Comparison of ENCODE assay signal across 8 cellular contexts in genomic region chr16:69476920-69477418, GRCh38. TPM values are rescaled to one million over a fixed set of nuclear protein-coding genes. Genes with fewer than 3 reads are reported as not detected.
DNase-seq lines count a peak whose midpoint lies in the region; ATAC-seq, FAIRE-seq and TF ChIP-seq lines count a peak whose summit lies in the region.

No MANE protein-coding gene starts in this region.

- peak overlapping the region; percentile 17 for H2AFZ ChIP-seq in keratinocyte (ENCODE audit: control insufficient read depth, low read length)

- CTCF ChIA-PET in AG04449 (lab: Yijun Ruan, JAX) = interaction anchor here (1.1 to 1.2 kb wide), 2 partner anchors 79 to 97 kb away, joined by 3 read pairs; no protein-coding TSS in a partner anchor

- H3K36me3 Mint-ChIP-seq in stimulated activated naive B cell treated with anti-CD40 and anti-IgM and Interleukin-4, amounts not matched to agents 10 μg/mL and 1 μg/mL and 100 μg/mL, for 72 hours = peaks cover 12 to 20% of the 10 kb centered on the region in 2 donors

- H4K20me1 ChIP-seq in keratinocyte (ENCODE audit: control insufficient read depth, extremely low read depth, insufficient read depth, low read length) = no peaks in the 10 kb centered on the region

- H3K9me1 ChIP-seq in keratinocyte (ENCODE audit: control insufficient read depth, extremely low read depth, insufficient read depth, low read length) = no peaks in the 10 kb centered on the region

- H3K36me3 ChIP-seq in adipocyte (ENCODE audit: control insufficient read depth, insufficient read depth, low read length, severe bottlenecking) (no peaks in the 10 kb centered on the region), keratinocyte (ENCODE audit: control insufficient read depth in 2 of 2, extremely low read depth in 1 of 2, insufficient read depth in 2 of 2, low read length in 2 of 2) (no peaks in the 10 kb centered on the region)

- peak overlapping the region; percentile 26 for H3K4me2 ChIP-seq in keratinocyte (ENCODE audit: control insufficient read depth, extremely low read depth, insufficient read depth, low read depth, low read length)

- TF ChIP-seq CTCF in AG04449 (IDR thresholded peaks at IDR 0.05; ENCODE audit: insufficient read depth, low read length, missing control alignments) (peak; percentile 0), keratinocyte (optimal IDR thresholded peaks at IDR 0.05 in 1 of 3, IDR thresholded peaks at IDR 0.05 in 1 of 3, conservative IDR thresholded peaks at IDR 0.05 in 1 of 3; ENCODE audit: extremely low read depth in 1 of 3, insufficient read depth in 2 of 3, low read length in 3 of 3) (no peak)

- H3K4me1 Mint-ChIP-seq in stimulated activated naive B cell treated with anti-CD40 and anti-IgM and Interleukin-4, amounts not matched to agents 10 μg/mL and 1 μg/mL and 100 μg/mL, for 72 hours = peaks cover 13 to 28% of the 10 kb centered on the region in 2 donors

- H3K4me3 ChIP-seq in AG04449 (ENCODE audit: low read depth, low read length) (no peak overlapping the region), adipocyte (ENCODE audit: low read length) (no peak overlapping the region), keratinocyte (ENCODE audit: control insufficient read depth in 2 of 3, extremely low read depth in 1 of 3, insufficient read depth in 2 of 3, low read depth in 1 of 3, low read length in 3 of 3) (no peak overlapping the region)

- H3K27me3 Mint-ChIP-seq in stimulated activated naive B cell treated with anti-CD40 and anti-IgM and Interleukin-4, amounts not matched to agents 10 μg/mL and 1 μg/mL and 100 μg/mL, for 72 hours = no peaks in the 10 kb centered on the region

- H3K9me3 ChIP-seq in adipocyte (ENCODE audit: control insufficient read depth, low read length) = no peaks in the 10 kb centered on the region
- H3K9me3 ChIP-seq in keratinocyte (ENCODE audit: control insufficient read depth, low read depth, low read length) = peaks cover 6% of the 10 kb centered on the region

- H3K9me3 Mint-ChIP-seq in stimulated activated naive B cell treated with anti-CD40 and anti-IgM and Interleukin-4, amounts not matched to agents 10 μg/mL and 1 μg/mL and 100 μg/mL, for 72 hours = peaks cover 0 to 3% of the 10 kb centered on the region in 2 donors

- H3K4me3 Mint-ChIP-seq in stimulated activated naive B cell treated with anti-CD40 and anti-IgM and Interleukin-4, amounts not matched to agents 10 μg/mL and 1 μg/mL and 100 μg/mL, for 72 hours = no peak overlapping the region

- H3K27ac Mint-ChIP-seq in stimulated activated naive B cell treated with anti-CD40 and anti-IgM and Interleukin-4, amounts not matched to agents 10 μg/mL and 1 μg/mL and 100 μg/mL, for 72 hours = no peak overlapping the region

- POLR2A ChIA-PET in AG04449 (lab: Yijun Ruan, JAX) = interaction anchor here (0.9 kb wide), 1 partner anchor 91 kb away, joined by 4 read pairs; no protein-coding TSS in a partner anchor

- no peaks in the 10 kb centered on the region for H3K79me2 ChIP-seq in keratinocyte (ENCODE audit: control insufficient read depth, insufficient read depth, low read length)

- FAIRE-seq in keratinocyte (lab: Jason Lieb, UNC) = peak; percentile 41

- no peak for ATAC-seq in stimulated activated naive B cell treated with anti-CD40 and anti-IgM and Interleukin-4, amounts not matched to agents 10 μg/mL and 1 μg/mL and 100 μg/mL, for 72 hours (replicated peaks)

- peaks cover 20% of the 10 kb centered on the region for H3K4me1 ChIP-seq in adipocyte (ENCODE audit: control insufficient read depth, insufficient read depth, low read length)
- peaks cover 37% of the 10 kb centered on the region for H3K4me1 ChIP-seq in keratinocyte (ENCODE audit: control insufficient read depth, extremely low read depth, insufficient read depth, low read length)

- H3K27me3 ChIP-seq in adipocyte (replicated peaks; ENCODE audit: control insufficient read depth, insufficient read depth, low read length) = no peaks in the 10 kb centered on the region
- H3K27me3 ChIP-seq in keratinocyte (ENCODE audit: control insufficient read depth, extremely low read depth, insufficient read depth, low read length) = no peaks in the 10 kb centered on the region

- DNase-seq in AG04449 (ENCODE audit: low read depth, low spot score) = peak; percentile 77
- DNase-seq in HK-2 (ENCODE audit: unreplicated experiment) = peak; percentile 15
- peak; percentile 60 for DNase-seq in adipocyte (ENCODE audit: low read depth)
- peak; percentile 55 for DNase-seq in keratinocyte (ENCODE audit: low read depth, low spot score)
- no peak for DNase-seq in substantia nigra (lab: John Stamatoyannopoulos, UW)
- DNase-seq in NCI-H345 (lab: John Stamatoyannopoulos, UW) = no peak
- DNase-seq in islet precursor cell = no peak
- no peak for DNase-seq in stimulated activated naive B cell treated with anti-CD40 and anti-IgM and Interleukin-4, amounts not matched to agents 10 μg/mL and 1 μg/mL and 100 μg/mL, for 72 hours

- no peak overlapping the region for H3K9ac ChIP-seq in adipocyte (ENCODE audit: low read length)
- H3K9ac ChIP-seq in keratinocyte (ENCODE audit: control insufficient read depth, extremely low read depth, insufficient read depth, low read length) = no peak overlapping the region

- dilution Hi-C loops in keratinocyte (cut with MboI; ENCODE audit: extremely low pct_ligation_motif_present, low sequenced_read_pairs) = no loop called here

- H3K27ac ChIP-seq in keratinocyte (ENCODE audit: control insufficient read depth, insufficient read depth, low read length) = peak overlapping the region; percentile 54
- no peak overlapping the region for H3K27ac ChIP-seq in substantia nigra (ENCODE audit: low read depth, low read length, poor library complexity, severe bottlenecking)

RNA-seq across cellular contexts. Expression of gene CYB5B, which starts 52.5 kb away (rescaled TPM):
- polyA plus RNA-seq in keratinocyte = 204 to 287 TPM (median 246 TPM) in 3 replicates
- 9.4 TPM for polyA plus RNA-seq in keratinocyte (2011; ENCODE audit: low read depth)
- 150 and 279 TPM in 2 replicates for polyA plus RNA-seq in keratinocyte (2011; cell fraction: cytosol; rRNA removed)
- 137 and 147 TPM in 2 replicates for polyA plus RNA-seq in keratinocyte (2011; cell fraction: nucleus; rRNA removed)
- 46.9 and 123 TPM in 2 replicates for polyA plus RNA-seq in keratinocyte (2012; ENCODE audit: low replicate concordance)
- 123 to 200 TPM (median 142 TPM) in 3 replicates for polyA minus RNA-seq in keratinocyte
- 48.9 TPM for polyA minus RNA-seq in keratinocyte (2011; cell fraction: cytosol; rRNA and poly(A)+ RNA removed)
- 39.4 and 68.7 TPM in 2 replicates for polyA minus RNA-seq in keratinocyte (2011; cell fraction: nucleus; rRNA and poly(A)+ RNA removed)

Comparison
In these comparisons a context has a peak if more than half of its experiments do, and no peak if none do; other contexts are left out.
1. DNase-seq: peak in AG04449 (single experiment), HK-2 (single experiment), adipocyte (single experiment) and keratinocyte (single experiment); none in substantia nigra (0 of 49), NCI-H345 (single experiment), islet precursor cell (single experiment) and stimulated activated naive B cell treated with anti-CD40 and anti-IgM and Interleukin-4, amounts not matched to agents 10 μg/mL and 1 μg/mL and 100 μg/mL, for 72 hours (single experiment).